ENCODE assay signal across 1 cellular context in genomic region chr7:6639627-6640026, GRCh38.
TF ChIP-seq lines count a peak whose summit lies in the region.

No MANE protein-coding gene starts in this region.

TF ChIP-seq in WTC11, 78 proteins besides CTCF, POLR2A, EP300 and RAD21 (continued from another document):
- TF ChIP-seq, protein P1, sequence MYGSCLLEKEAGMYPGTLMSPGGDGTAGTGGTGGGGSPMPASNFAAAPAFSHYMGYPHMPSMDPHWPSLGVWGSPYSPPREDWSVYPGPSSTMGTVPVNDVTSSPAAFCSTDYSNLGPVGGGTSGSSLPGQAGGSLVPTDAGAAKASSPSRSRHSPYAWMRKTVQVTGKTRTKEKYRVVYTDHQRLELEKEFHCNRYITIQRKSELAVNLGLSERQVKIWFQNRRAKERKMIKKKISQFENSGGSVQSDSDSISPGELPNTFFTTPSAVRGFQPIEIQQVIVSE (CRISPR knock-in tag; IDR thresholded peaks at IDR 0.05; ENCODE audit: borderline replicate concordance), result no peak
- TF ChIP-seq, protein P2, sequence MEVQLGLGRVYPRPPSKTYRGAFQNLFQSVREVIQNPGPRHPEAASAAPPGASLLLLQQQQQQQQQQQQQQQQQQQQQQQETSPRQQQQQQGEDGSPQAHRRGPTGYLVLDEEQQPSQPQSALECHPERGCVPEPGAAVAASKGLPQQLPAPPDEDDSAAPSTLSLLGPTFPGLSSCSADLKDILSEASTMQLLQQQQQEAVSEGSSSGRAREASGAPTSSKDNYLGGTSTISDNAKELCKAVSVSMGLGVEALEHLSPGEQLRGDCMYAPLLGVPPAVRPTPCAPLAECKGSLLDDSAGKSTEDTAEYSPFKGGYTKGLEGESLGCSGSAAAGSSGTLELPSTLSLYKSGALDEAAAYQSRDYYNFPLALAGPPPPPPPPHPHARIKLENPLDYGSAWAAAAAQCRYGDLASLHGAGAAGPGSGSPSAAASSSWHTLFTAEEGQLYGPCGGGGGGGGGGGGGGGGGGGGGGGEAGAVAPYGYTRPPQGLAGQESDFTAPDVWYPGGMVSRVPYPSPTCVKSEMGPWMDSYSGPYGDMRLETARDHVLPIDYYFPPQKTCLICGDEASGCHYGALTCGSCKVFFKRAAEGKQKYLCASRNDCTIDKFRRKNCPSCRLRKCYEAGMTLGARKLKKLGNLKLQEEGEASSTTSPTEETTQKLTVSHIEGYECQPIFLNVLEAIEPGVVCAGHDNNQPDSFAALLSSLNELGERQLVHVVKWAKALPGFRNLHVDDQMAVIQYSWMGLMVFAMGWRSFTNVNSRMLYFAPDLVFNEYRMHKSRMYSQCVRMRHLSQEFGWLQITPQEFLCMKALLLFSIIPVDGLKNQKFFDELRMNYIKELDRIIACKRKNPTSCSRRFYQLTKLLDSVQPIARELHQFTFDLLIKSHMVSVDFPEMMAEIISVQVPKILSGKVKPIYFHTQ (CRISPR knock-in tag; IDR thresholded peaks at IDR 0.05), result no peak
- TF ChIP-seq ZNF219 (CRISPR knock-in tag; IDR thresholded peaks at IDR 0.05; ENCODE audit: borderline replicate concordance), result no peak
- no peak for TF ChIP-seq ETV6 (CRISPR knock-in tag; IDR thresholded peaks at IDR 0.05)
- TF ChIP-seq, protein P3, sequence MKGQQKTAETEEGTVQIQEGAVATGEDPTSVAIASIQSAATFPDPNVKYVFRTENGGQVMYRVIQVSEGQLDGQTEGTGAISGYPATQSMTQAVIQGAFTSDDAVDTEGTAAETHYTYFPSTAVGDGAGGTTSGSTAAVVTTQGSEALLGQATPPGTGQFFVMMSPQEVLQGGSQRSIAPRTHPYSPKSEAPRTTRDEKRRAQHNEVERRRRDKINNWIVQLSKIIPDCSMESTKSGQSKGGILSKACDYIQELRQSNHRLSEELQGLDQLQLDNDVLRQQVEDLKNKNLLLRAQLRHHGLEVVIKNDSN (CRISPR knock-in tag; IDR thresholded peaks at IDR 0.05), result no peak
TF ChIP-seq in WTC11: peak in this region for 0.
